ENCODE assay signal across 1 cellular context in genomic region chr17:82309656-82310570, GRCh38.
TF ChIP-seq lines count a peak whose summit lies in the region.

No MANE protein-coding gene starts in this region.

TF ChIP-seq in HepG2, 621 proteins besides CTCF, POLR2A, EP300 and RAD21 (continued from another document and continues in another):
- TF ChIP-seq TRAFD1 (CRISPR knock-in tag; IDR thresholded peaks at IDR 0.05; ENCODE audit: borderline replicate concordance) (no peak; the same call in 1 of the 2 replicates), ZFYVE20 (CRISPR knock-in tag; IDR thresholded peaks at IDR 0.05; ENCODE audit: borderline replicate concordance, low read depth) (no peak), BHLHE40 (IDR thresholded peaks at IDR 0.05; ENCODE audit: low read length) (peak; percentile 51), ISL2 (CRISPR knock-in tag; IDR thresholded peaks at IDR 0.05) (no peak), MTA1 (CRISPR knock-in tag; IDR thresholded peaks at IDR 0.05; ENCODE audit: borderline replicate concordance) (peak; percentile 57; the same call in 1 of the 2 replicates), ZNF891 (CRISPR knock-in tag; IDR thresholded peaks at IDR 0.05) (no peak), SRSF4 (IDR thresholded peaks at IDR 0.05; ENCODE audit: low read depth, low read length, poor library complexity, severe bottlenecking) (no peak), ZNF687 (CRISPR knock-in tag; IDR thresholded peaks at IDR 0.05) (peak; percentile 94), GZF1 (CRISPR knock-in tag; IDR thresholded peaks at IDR 0.05) (peak; percentile 88; the same call in 1 of the 2 replicates), NCOA2 (CRISPR knock-in tag; IDR thresholded peaks at IDR 0.05) (peak; percentile 36; the same call in 1 of the 2 replicates), ZBTB39 (CRISPR knock-in tag; IDR thresholded peaks at IDR 0.05) (no peak; the same call in 1 of the 2 replicates), SKI (IDR thresholded peaks at IDR 0.05; ENCODE audit: partially characterized antibody) (peak; percentile 25), NBN (conservative IDR thresholded peaks at IDR 0.05) (no peak), SP2 (CRISPR knock-in tag; IDR thresholded peaks at IDR 0.05) (no peak), ZNF740 (CRISPR knock-in tag; IDR thresholded peaks at IDR 0.05) (no peak), ZNF333 (CRISPR knock-in tag; IDR thresholded peaks at IDR 0.05; ENCODE audit: borderline replicate concordance) (no peak; the same call in 1 of the 2 replicates), ZNF513 (CRISPR knock-in tag; conservative IDR thresholded peaks at IDR 0.05) (no peak), TOPORS (CRISPR knock-in tag; IDR thresholded peaks at IDR 0.05) (no peak), ZNF709 (CRISPR knock-in tag; IDR thresholded peaks at IDR 0.05) (peak; percentile 80; the same call in 1 of the 2 replicates), MNT (IDR thresholded peaks at IDR 0.05) (peak; percentile 17; the same call in 1 of the 2 replicates), SP4 (CRISPR knock-in tag; IDR thresholded peaks at IDR 0.05) (peak; percentile 68; the same call in 1 of the 2 replicates), CERS6 (CRISPR knock-in tag; IDR thresholded peaks at IDR 0.05) (no peak), MXD1 (CRISPR knock-in tag; IDR thresholded peaks at IDR 0.05) (0 out of 2 replicates have a peak, but pooled peaks have one; percentile 4), SSRP1 (CRISPR knock-in tag; IDR thresholded peaks at IDR 0.05) (no peak), ZNF614 (CRISPR knock-in tag; IDR thresholded peaks at IDR 0.05; ENCODE audit: borderline replicate concordance) (peak; percentile 45; the same call in 1 of the 2 replicates), HNF1B (CRISPR knock-in tag; IDR thresholded peaks at IDR 0.05) (no peak; the same call in 1 of the 2 replicates), GRHL1 (CRISPR knock-in tag; conservative IDR thresholded peaks at IDR 0.05) (no peak), THAP9 (CRISPR knock-in tag; IDR thresholded peaks at IDR 0.05; ENCODE audit: borderline replicate concordance) (peak; percentile 32; the same call in 1 of the 2 replicates), ZFP41 (CRISPR knock-in tag; IDR thresholded peaks at IDR 0.05; ENCODE audit: borderline replicate concordance) (peak; percentile 15; the same call in 1 of the 2 replicates), TSC22D2 (CRISPR knock-in tag; IDR thresholded peaks at IDR 0.05; ENCODE audit: borderline replicate concordance) (no peak), ZNF24 (IDR thresholded peaks at IDR 0.05) (no peak), NFKB2 (CRISPR knock-in tag; IDR thresholded peaks at IDR 0.05; ENCODE audit: borderline replicate concordance) (peak; percentile 36; the same call in 1 of the 2 replicates), ATF6 (CRISPR knock-in tag; conservative IDR thresholded peaks at IDR 0.05) (no peak), ONECUT2 (CRISPR knock-in tag; IDR thresholded peaks at IDR 0.05) (peak; percentile 71)
